Comparison of ENCODE assay signal across 10 cellular contexts in genomic region chr4:101806914-101807313, GRCh38. TPM values are rescaled to one million over a fixed set of nuclear protein-coding genes. Genes with fewer than 3 reads are reported as not detected.
DNase-seq lines count a peak whose midpoint lies in the region; ATAC-seq, FAIRE-seq and TF ChIP-seq lines count a peak whose summit lies in the region.
"Had no signal": no experiment of that assay in that cellular context is flagged by ENCODE, and none has a peak within 500 bp of the region (broad histone marks: within the 10 kb centered on the region; RNA-seq: fewer than 3 reads in every experiment).

No MANE protein-coding gene starts in this region.

- H3K4me2 ChIP-seq in Karpas-422 (ENCODE audit: low read depth, low read length, poor library complexity, severe bottlenecking): peak overlapping the region; percentile 68

- no peaks in the 10 kb centered on the region for H3K9me3 ChIP-seq in Karpas-422 (ENCODE audit: low read length)

- no peak overlapping the region for H3K4me3 Mint-ChIP-seq in T-cell
- H3K4me3 Mint-ChIP-seq: dendritic cell treated with granulocyte-macrophage colony-stimulating factor and Interleukin-4, amounts not matched to agents 40 ng/mL and 50 ng/mL, for 4 days had no signal

- DNase-seq in GM18507 (ENCODE audit: extremely low spot score, insufficient read length, low read depth) (peak; percentile 25), Karpas-422 (peak; percentile 96), kidney epithelial cell (ENCODE audit: low read depth) (peak; percentile 45), NCI-H226 (no peak), T-cell (no peak), cerebellum (ENCODE audit: low spot score) (no peak), NOMO-1 treated with dmso at 0.1 percent for 144 hours (lab: John Stamatoyannopoulos, UW; ENCODE audit: unreplicated experiment) (no peak)
- DNase-seq: occipital lobe had no signal

- peak overlapping the region; percentile 94 for H3K27ac ChIP-seq in Karpas-422 (ENCODE audit: low read length)

- CTCF ChIA-PET in T-cell (lab: Charles Lee): no interaction called here

- no peak overlapping the region for H2AFZ ChIP-seq in Karpas-422 (ENCODE audit: low read length)

- H3K36me3 Mint-ChIP-seq in T-cell: no peaks in the 10 kb centered on the region

- POLR2A ChIA-PET in T-cell (lab: Charles Lee): no interaction called here

- peaks cover 0 to 8% (median 0%) of the 10 kb centered on the region in 3 donors for H3K4me1 Mint-ChIP-seq in T-cell

- H3K9me2 ChIP-seq in Karpas-422 (replicated peaks; ENCODE audit: insufficient read depth, low read length): no peaks in the 10 kb centered on the region

- H3K4me1 ChIP-seq in Karpas-422 (ENCODE audit: low read length): peaks cover 78% of the 10 kb centered on the region

- H3K4me3 ChIP-seq in Karpas-422 (ENCODE audit: low read length) (peak overlapping the region; percentile 56), kidney epithelial cell (ENCODE audit: low read depth, low read length) (no peak overlapping the region)

- peak; percentile 20 for TF ChIP-seq CTCF in kidney epithelial cell (IDR thresholded peaks at IDR 0.05; ENCODE audit: insufficient read depth, low read length, poor library complexity, severe bottlenecking)

- no peaks in the 10 kb centered on the region for H4K20me1 ChIP-seq in Karpas-422 (ENCODE audit: insufficient read depth, low read depth, low read length)

- no peaks in the 10 kb centered on the region for H3K36me3 ChIP-seq in Karpas-422 (ENCODE audit: insufficient read depth, low read length)
- H3K36me3 ChIP-seq in kidney epithelial cell (ENCODE audit: control insufficient read depth, insufficient read depth, low read length): no peaks in the 10 kb centered on the region

- H3K9ac ChIP-seq in Karpas-422 (ENCODE audit: low read length): peak overlapping the region; percentile 55

- FAIRE-seq in GM18507 (lab: Jason Lieb, UNC): peak; percentile 94

- H3K9me3 Mint-ChIP-seq in T-cell: no peaks in the 10 kb centered on the region
- H3K9me3 Mint-ChIP-seq: dendritic cell treated with granulocyte-macrophage colony-stimulating factor and Interleukin-4, amounts not matched to agents 40 ng/mL and 50 ng/mL, for 4 days had no signal

- peaks cover 66% of the 10 kb centered on the region for H3K79me2 ChIP-seq in Karpas-422 (ENCODE audit: low read length)

- peaks cover 4 to 6% of the 10 kb centered on the region in 2 donors for H3K27me3 Mint-ChIP-seq in T-cell
- H3K27me3 Mint-ChIP-seq: dendritic cell treated with granulocyte-macrophage colony-stimulating factor and Interleukin-4, amounts not matched to agents 40 ng/mL and 50 ng/mL, for 4 days had no signal

- no peaks in the 10 kb centered on the region for H3K27me3 ChIP-seq in Karpas-422 (ENCODE audit: low read length)
- no peaks in the 10 kb centered on the region for H3K27me3 ChIP-seq in kidney epithelial cell (ENCODE audit: control insufficient read depth, insufficient read depth, low read length)

- H3K27ac Mint-ChIP-seq in T-cell: no peak overlapping the region
- H3K27ac Mint-ChIP-seq: dendritic cell treated with granulocyte-macrophage colony-stimulating factor and Interleukin-4, amounts not matched to agents 40 ng/mL and 50 ng/mL, for 4 days had no signal

- ATAC-seq in GM21825 (IDR thresholded peaks at IDR 0.05; ENCODE audit: unreplicated experiment): peak; percentile 99
- no peak for ATAC-seq in T-cell (replicated peaks in 1 of 4)

RNA-seq across cellular contexts. Expression of gene BANK1, which starts 16.4 kb away (rescaled TPM):
- 37.5 and 52.6 TPM in 2 replicates for total RNA-seq in Karpas-422 (2014; rRNA removed; shearing (Covaris generic); ENCODE audit: low replicate concordance)
- total RNA-seq in kidney epithelial cell (0.96 and 1.8 TPM in 2 replicates), T-cell (10 to 100 TPM in 1 of 5 donors, 1 to 10 TPM in 4; 2.5 to 10.9 (median 3.5) TPM), cerebellum (0.54 TPM)

Comparison
In these comparisons a context has a peak if more than half of its experiments do, and no peak if none do; other contexts are left out.
1. DNase-seq: peak in GM18507 (single experiment), Karpas-422 (single experiment) and kidney epithelial cell (single experiment); none in NCI-H226 (single experiment), T-cell (0 of 34), cerebellum (single experiment) and NOMO-1 treated with dmso at 0.1 percent for 144 hours (single experiment).